8 cellular contexts compared by ENCODE assay signal in genomic region chr17:38967290-38967738, GRCh38. TPM values are rescaled to one million over a fixed set of nuclear protein-coding genes. Genes with fewer than 3 reads are reported as not detected.
DNase-seq lines count a peak whose midpoint lies in the region; ATAC-seq and TF ChIP-seq lines count a peak whose summit lies in the region.

FBXO47 (minus strand) TSS chr17:38967403; CDS start chr17:38963025, 4,378 bp downstream.

- peak within 1 kb of the TSS; percentile 53 for H3K4me3 ChIP-seq in CD8-positive, alpha-beta T cell (ENCODE audit: low read depth, low read length)
- H3K4me3 ChIP-seq in esophagus (ENCODE audit: low read depth in 1 of 2, low read length in 2 of 2) (peak within 1 kb of the TSS in 1 of 2 donors; percentile 36), mononuclear cell (ENCODE audit: low read length) (peak within 1 kb of the TSS; percentile 4)

- CTCF ChIA-PET in CD8-positive, alpha-beta T cell (lab: Charles Lee), result interaction anchor here (0.8 to 2.0 kb wide), 11 partner anchors 15 to 277 kb away, joined by 3 to 10 read pairs (median 5); partner anchors contain the start of gene LASP1

- peak within 1 kb of the TSS; percentile 89 for H3K27ac Mint-ChIP-seq in CD8-positive, alpha-beta T cell
- peak within 1 kb of the TSS; percentile 29 for H3K27ac Mint-ChIP-seq in activated T-cell treated with anti-CD3 and anti-CD28 coated beads, Interleukin-2, amount 50 U/mL, for 72 hours

- no peaks in the 10 kb centered on the region for H3K9me3 ChIP-seq in CD8-positive, alpha-beta T cell (ENCODE audit: low read length)
- H3K9me3 ChIP-seq in esophagus (ENCODE audit: control insufficient read depth in 2 of 2, insufficient read depth in 1 of 2, low read depth in 1 of 2, low read length in 1 of 2) (no peaks in the 10 kb centered on the region), mononuclear cell (ENCODE audit: low read depth, low read length) (no peaks in the 10 kb centered on the region)

- no peak for TF ChIP-seq CTCF in CD8-positive, alpha-beta T cell (IDR thresholded peaks at IDR 0.05)

- peak within 1 kb of the TSS; percentile 42 for H3K27ac ChIP-seq in CD8-positive, alpha-beta T cell (ENCODE audit: low read depth, low read length)
- peak within 1 kb of the TSS; percentile 62 to 72 for H3K27ac ChIP-seq in esophagus (ENCODE audit: low read depth in 2 of 2, low read length in 1 of 2)

- H3K36me3 Mint-ChIP-seq in CD8-positive, alpha-beta T cell, result no peaks in the 10 kb centered on the region
- no peaks in the 10 kb centered on the region for H3K36me3 Mint-ChIP-seq in activated T-cell treated with anti-CD3 and anti-CD28 coated beads, Interleukin-2, amount 50 U/mL, for 72 hours (ENCODE audit: insufficient read depth in 2 of 2)

- peaks cover 9% of the 10 kb centered on the region for H3K4me1 ChIP-seq in CD8-positive, alpha-beta T cell (ENCODE audit: insufficient read depth, low read length)
- no peaks in the 10 kb centered on the region for H3K4me1 ChIP-seq in esophagus (ENCODE audit: control insufficient read depth in 2 of 2, insufficient read depth in 2 of 2, low read length in 1 of 2)
- H3K4me1 ChIP-seq in mononuclear cell (ENCODE audit: insufficient read depth, low read length), result peaks cover 11% of the 10 kb centered on the region

- H3K27me3 ChIP-seq in CD8-positive, alpha-beta T cell (ENCODE audit: insufficient read depth, low read length), result no peaks in the 10 kb centered on the region
- no peaks in the 10 kb centered on the region for H3K27me3 ChIP-seq in esophagus (ENCODE audit: control insufficient read depth in 1 of 2, insufficient read depth in 2 of 2, low read length in 2 of 2)
- no peaks in the 10 kb centered on the region for H3K27me3 ChIP-seq in mononuclear cell (ENCODE audit: insufficient read depth, low read length)

- POLR2A ChIA-PET in CD8-positive, alpha-beta T cell (lab: Charles Lee), result interaction anchor here (0.6 to 1.3 kb wide), 5 partner anchors 12 to 114 kb away, joined by 3 to 4 read pairs (median 3); partner anchors contain the start of gene RPL23

- intact Hi-C loops in CD8-positive, alpha-beta T cell (cut with DNase I, micrococcal nuclease), result loop anchor here (1.0 to 5.0 kb wide), 4 partner anchors 90 to 185 kb away; partner anchors contain the start of genes LASP1 (in 2 of the 2), PLXDC1 (in 1 of the 2) and RPL23 (in 1 of the 2)

- H3K36me3 ChIP-seq in CD8-positive, alpha-beta T cell (ENCODE audit: insufficient read depth, low read length), result no peaks in the 10 kb centered on the region
- H3K36me3 ChIP-seq in esophagus (ENCODE audit: control insufficient read depth in 2 of 2, insufficient read depth in 2 of 2, low read length in 1 of 2), result no peaks in the 10 kb centered on the region

- ATAC-seq in CD8-positive, alpha-beta T cell, result peak; percentile 98
- peak; percentile 98 for ATAC-seq in activated T-cell treated with anti-CD3 and anti-CD28 coated beads, Interleukin-2, amount 50 U/mL, for 72 hours (replicated peaks in 1 of 2)
- no peak for ATAC-seq in HG02970 (IDR thresholded peaks at IDR 0.05; ENCODE audit: low FRiP score, unreplicated experiment)

- DNase-seq in CD8-positive, alpha-beta T cell, result peak; percentile 61 to 93 (median 81)
- DNase-seq in NCI-H2227 treated with DMSO at 0.1 percent for 48 hours (lab: John Stamatoyannopoulos, UW) (peak; percentile 96), HK-2 (ENCODE audit: unreplicated experiment) (no peak)
- DNase-seq in activated T-cell treated with anti-CD3 and anti-CD28 coated beads, Interleukin-2, amount 50 U/mL, for 72 hours, result peak; percentile 82 to 91
- peak; percentile 40 for DNase-seq in stimulated activated CD8-positive, alpha-beta memory T cell treated with anti-CD3 and anti-CD28 coated beads, Interleukin-15, amount 100 ng/mL, for 24 hours (ENCODE audit: low read depth)

- no peaks in the 10 kb centered on the region for H3K27me3 Mint-ChIP-seq in CD8-positive, alpha-beta T cell (ENCODE audit: low read depth)
- no peaks in the 10 kb centered on the region for H3K27me3 Mint-ChIP-seq in activated T-cell treated with anti-CD3 and anti-CD28 coated beads, Interleukin-2, amount 50 U/mL, for 72 hours (ENCODE audit: low read depth)

- H3K4me3 Mint-ChIP-seq in CD8-positive, alpha-beta T cell, result peak within 1 kb of the TSS; percentile 81
- H3K4me3 Mint-ChIP-seq in activated T-cell treated with anti-CD3 and anti-CD28 coated beads, Interleukin-2, amount 50 U/mL, for 72 hours, result peak within 1 kb of the TSS; percentile 82 to 87

- 9 to 15% methylated on average over 21 of the region's 21 CpGs for WGBS in esophagus, 2 donors

- H3K9me3 Mint-ChIP-seq in CD8-positive, alpha-beta T cell, result no peaks in the 10 kb centered on the region
- H3K9me3 Mint-ChIP-seq in activated T-cell treated with anti-CD3 and anti-CD28 coated beads, Interleukin-2, amount 50 U/mL, for 72 hours, result no peaks in the 10 kb centered on the region

- H3K4me1 Mint-ChIP-seq in CD8-positive, alpha-beta T cell (ENCODE audit: low read depth), result peaks cover 19% of the 10 kb centered on the region
- peaks cover 20% of the 10 kb centered on the region for H3K4me1 Mint-ChIP-seq in activated T-cell treated with anti-CD3 and anti-CD28 coated beads, Interleukin-2, amount 50 U/mL, for 72 hours (ENCODE audit: low read depth)

RNA-seq across cellular contexts. Expression of gene FBXO47, which starts in this region (rescaled TPM):
- not detected for total RNA-seq in CD8-positive, alpha-beta T cell
- under 1 TPM in 1 of 2 donors, not detected in 1; 0.16 TPM for total RNA-seq in activated T-cell treated with anti-CD3 and anti-CD28 coated beads, Interleukin-2, amount 50 U/mL, for 72 hours
- not detected for polyA plus RNA-seq in esophagus
- total RNA-seq in mononuclear cell, result not detected

Comparison
In these comparisons a context has a peak if more than half of its experiments do, and no peak if none do; other contexts are left out.
1. Peak in DNase-seq, ATAC-seq, H3K4me3 ChIP-seq and H3K27ac ChIP-seq in CD8-positive, alpha-beta T cell; RNA of the gene not detected or under 1 TPM.
2. Peak in DNase-seq and ATAC-seq in activated T-cell treated with anti-CD3 and anti-CD28 coated beads, Interleukin-2, amount 50 U/mL, for 72 hours; RNA of the gene not detected or under 1 TPM.